ENCODE assay signal across 1 cellular context in genomic region chr11:1041936-1042608, GRCh38.
TF ChIP-seq lines count a peak whose summit lies in the region.

No MANE protein-coding gene starts in this region.

TF ChIP-seq in K562, 482 proteins besides CTCF, POLR2A, EP300 and RAD21 (continued from another document):
- TF ChIP-seq MGA (IDR thresholded peaks at IDR 0.05) = no peak
